9 cellular contexts compared by ENCODE assay signal in the genomic region with DNA sequence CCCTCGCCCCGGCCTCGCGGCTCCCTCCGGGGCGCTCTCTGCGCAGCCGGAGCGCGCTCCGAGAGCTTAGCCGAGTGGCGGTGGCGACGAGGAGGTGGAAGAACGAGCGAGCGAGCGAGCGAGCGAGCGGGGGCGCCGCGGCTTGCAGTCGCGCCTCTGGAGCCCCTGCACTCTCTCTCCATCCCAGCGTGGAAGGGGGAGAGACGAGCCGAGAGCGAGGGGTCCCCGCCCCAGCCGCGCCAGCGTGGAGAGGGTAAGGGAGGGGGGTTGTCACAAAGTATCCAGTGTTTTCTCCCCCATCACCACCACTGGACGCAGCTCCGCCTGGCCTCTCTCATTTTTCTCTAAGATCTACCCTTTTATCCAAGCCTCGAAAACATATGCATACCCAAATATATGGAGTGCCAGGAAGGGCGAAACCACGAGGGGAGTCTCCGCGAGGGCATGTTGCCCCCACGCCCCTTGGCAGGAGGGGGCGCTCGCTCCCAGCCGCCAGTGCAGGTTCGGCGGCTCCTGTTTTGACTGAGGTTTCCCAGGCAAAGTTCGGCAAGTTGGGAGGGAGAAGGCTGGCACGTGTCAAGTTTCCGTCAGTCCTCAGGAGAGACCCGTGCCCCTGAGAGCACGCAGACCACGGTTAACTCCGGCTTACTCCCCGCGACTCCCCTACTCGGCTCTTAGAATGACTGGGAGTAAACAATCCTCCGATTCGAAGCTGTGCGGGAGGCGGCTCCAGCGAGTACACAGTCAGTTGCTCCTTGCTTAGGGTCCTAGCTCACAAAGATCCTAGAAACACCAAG. TPM values are rescaled to one million over a fixed set of nuclear protein-coding genes. Genes with fewer than 3 reads are reported as not detected.
A peak's percentile ranks its signal among the peaks of the same experiment; 100 is the strongest.
DNase-seq lines count a peak whose midpoint lies in the region; ATAC-seq, FAIRE-seq and TF ChIP-seq lines count a peak whose summit lies in the region.
"Had no signal": no experiment of that assay in that cellular context is flagged by ENCODE, and none has a peak within 500 bp of the region (broad histone marks: within the 10 kb centered on the region; RNA-seq: fewer than 3 reads in every experiment).

No MANE protein-coding gene starts in this region.

- DNase-seq in Caco-2 (no peak), NCI-H1105 (lab: John Stamatoyannopoulos, UW) (peak; percentile 43), bronchial epithelial cell (ENCODE audit: low read depth) (no peak), kidney glomerular epithelial cell (lab: John Stamatoyannopoulos, UW) (peak; percentile 26), thoracic aorta (ENCODE audit: low spot score) (no peak), T-helper 9 cell (no peak), A172 (ENCODE audit: low spot score) (no peak)

- intact Hi-C loops in Caco-2 (cut with micrococcal nuclease; ENCODE audit: unreplicated experiment) = no loop called here

- no peaks in the 10 kb centered on the region for H3K27me3 Mint-ChIP-seq in Caco-2 (ENCODE audit: insufficient read depth, unreplicated experiment)

- FAIRE-seq in bronchial epithelial cell (lab: Jason Lieb, UNC) = no peak

- H3K4me3 Mint-ChIP-seq in Caco-2 (ENCODE audit: unreplicated experiment) = no peak overlapping the region

- CTCF ChIA-PET in Caco-2 (lab: Charles Lee) = interaction anchor here (0.6 to 0.7 kb wide), 2 partner anchors 13 to 420 kb away, joined by 3 to 6 read pairs; no protein-coding TSS in a partner anchor

- H3K4me3 ChIP-seq in Caco-2 (ENCODE audit: low read depth, low read length) (no peak overlapping the region), bronchial epithelial cell (ENCODE audit: low read depth, low read length) (no peak overlapping the region), thoracic aorta (peak overlapping the region; percentile 47)

- ATAC-seq in thoracic aorta (ENCODE audit: insufficient number of reproducible peaks, low FRiP score, low read depth) (no peak), HG03439 (IDR thresholded peaks at IDR 0.05; ENCODE audit: unreplicated experiment) (no peak)

- no peaks in the 10 kb centered on the region for H3K4me1 Mint-ChIP-seq in Caco-2 (ENCODE audit: low read depth, unreplicated experiment)

- H3K27me3 ChIP-seq in Caco-2 (replicated peaks; ENCODE audit: control insufficient read depth, insufficient read depth, low read length) (no peaks in the 10 kb centered on the region), bronchial epithelial cell (ENCODE audit: control insufficient read depth, insufficient read depth, low read length) (peaks cover 22% of the 10 kb centered on the region), thoracic aorta (replicated peaks; ENCODE audit: insufficient read depth) (no peaks in the 10 kb centered on the region)

- H3K27ac Mint-ChIP-seq in Caco-2 (ENCODE audit: unreplicated experiment) = peak overlapping the region; percentile 73

- no TSS peak for BruUV-seq in Caco-2 (replicated peaks; lab: Mats Ljungman, UMichigan)

- H3K9me3 Mint-ChIP-seq in Caco-2 (ENCODE audit: unreplicated experiment) = no peaks in the 10 kb centered on the region

- no peaks in the 10 kb centered on the region for H3K36me3 Mint-ChIP-seq in Caco-2 (ENCODE audit: insufficient read depth, unreplicated experiment)

- H3K9me3 ChIP-seq in Caco-2 (no peaks in the 10 kb centered on the region), thoracic aorta (no peaks in the 10 kb centered on the region)

- POLR2A ChIA-PET in Caco-2 (lab: Charles Lee) = no interaction called here

- no peak overlapping the region for H3K27ac ChIP-seq in thoracic aorta
- H3K27ac ChIP-seq: HL-60 had no signal

- no peak for TF ChIP-seq CTCF in Caco-2 (IDR thresholded peaks at IDR 0.05; ENCODE audit: insufficient read depth in 1 of 2, low read depth in 1 of 2, low read length in 1 of 2, severe bottlenecking in 1 of 2, unreplicated experiment in 1 of 2)
- TF ChIP-seq CTCF in bronchial epithelial cell (IDR thresholded peaks at IDR 0.05; ENCODE audit: insufficient read depth, low read length, severe bottlenecking) = peak; percentile 77
- no peak for TF ChIP-seq CTCF in thoracic aorta (IDR thresholded peaks at IDR 0.05)

- H3K4me1 ChIP-seq in Caco-2 (no peaks in the 10 kb centered on the region), thoracic aorta (ENCODE audit: control insufficient read depth in 1 of 2, low read depth in 2 of 2) (peaks cover 0 to 24% of the 10 kb centered on the region in 2 donors)

- H3K36me3 ChIP-seq in Caco-2 (ENCODE audit: control insufficient read depth, insufficient read depth, low read length) (no peaks in the 10 kb centered on the region), bronchial epithelial cell (ENCODE audit: control insufficient read depth, insufficient read depth, low read length) (no peaks in the 10 kb centered on the region), thoracic aorta (no peaks in the 10 kb centered on the region)

RNA-seq across cellular contexts. Expression of a gene that starts 0.6 kb away (rescaled TPM):
- total RNA-seq in Caco-2 (2022) = 0.32 and 0.39 TPM in 2 replicates
- 0.13 TPM in 1 of 2 replicates, not detected in the other for total RNA-seq in bronchial epithelial cell
- not detected for total RNA-seq in thoracic aorta
- not detected in 2 replicates for total RNA-seq in A172 (2014; rRNA removed; shearing (Covaris generic))

Comparison
In these comparisons a context has a peak if more than half of its experiments do, and no peak if none do; other contexts are left out.
1. DNase-seq: peak in NCI-H1105 (single experiment) and kidney glomerular epithelial cell (single experiment); none in Caco-2 (0 of 2), bronchial epithelial cell (single experiment), thoracic aorta (single experiment), T-helper 9 cell (single experiment) and A172 (single experiment).